8 cellular contexts compared by ENCODE assay signal in the genomic region with DNA sequence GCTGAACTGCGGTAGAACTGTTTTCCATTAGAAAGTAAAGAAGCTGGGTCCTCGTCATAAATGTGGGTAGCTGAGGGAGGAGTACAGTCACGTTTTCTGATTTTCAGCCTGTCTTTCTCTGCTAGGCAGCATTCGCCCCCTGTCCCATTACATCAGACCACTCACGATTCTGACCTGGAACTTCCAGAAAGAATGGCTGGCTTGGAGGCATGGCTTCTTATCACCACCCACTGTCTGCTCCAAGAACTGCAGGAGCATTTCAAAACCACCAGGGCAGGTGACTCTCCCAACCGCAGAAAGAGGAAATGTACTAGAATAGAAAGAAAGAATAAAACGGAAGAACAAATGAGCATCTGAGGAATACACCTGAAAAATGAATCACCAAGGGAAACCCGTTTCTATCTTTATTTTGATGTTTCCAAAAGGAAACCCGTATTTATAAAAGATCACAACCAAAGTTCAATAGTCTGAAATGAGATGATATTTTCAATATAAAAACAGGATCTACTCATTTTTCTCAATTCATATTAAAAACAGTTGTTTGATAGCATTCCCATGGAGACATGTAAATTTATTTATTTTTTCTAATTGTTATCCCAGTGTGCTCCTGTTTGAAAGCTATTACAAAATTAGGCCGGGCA. TPM values are rescaled to one million over a fixed set of nuclear protein-coding genes. Genes with fewer than 3 reads are reported as not detected.
A peak's percentile ranks its signal among the peaks of the same experiment; 100 is the strongest.
DNase-seq lines count a peak whose midpoint lies in the region; ATAC-seq, FAIRE-seq and TF ChIP-seq lines count a peak whose summit lies in the region.

No MANE protein-coding gene starts in this region.

- intact Hi-C loops in natural killer cell (cut with micrococcal nuclease): loop anchor here (1.0 kb wide), 1 partner anchor 312 kb away; no protein-coding TSS in a partner anchor

- no peak overlapping the region for H3K27ac Mint-ChIP-seq in natural killer cell

- H3K9me3 Mint-ChIP-seq in natural killer cell: no peaks in the 10 kb centered on the region

- TF ChIP-seq CTCF in GM12872 (IDR thresholded peaks at IDR 0.05; ENCODE audit: insufficient read depth, low read depth, low read length): peak; percentile 90
- TF ChIP-seq CTCF in natural killer cell (IDR thresholded peaks at IDR 0.05): peak; percentile 52

- H3K36me3 Mint-ChIP-seq in natural killer cell: no peaks in the 10 kb centered on the region

- H3K27me3 Mint-ChIP-seq in natural killer cell (ENCODE audit: low read depth in 2 of 2): peaks cover 14 to 27% of the 10 kb centered on the region in 2 donors

- peaks cover 5 to 6% of the 10 kb centered on the region in 2 donors for H3K4me1 Mint-ChIP-seq in natural killer cell

- no peak overlapping the region for H3K4me3 Mint-ChIP-seq in natural killer cell

- DNase-seq in NCI-H748 treated with DMSO at 0.1 percent for 48 hours (lab: John Stamatoyannopoulos, UW) (peak; percentile 82), natural killer cell (no peak), ureter (ENCODE audit: low spot score) (peak; percentile 54)
- peak; percentile 3 for DNase-seq in activated CD8-positive, alpha-beta memory T cell treated with anti-CD3 and anti-CD28 coated beads, Interleukin-2, amount 50 U/mL, for 24 hours (ENCODE audit: extremely low read depth)

- FAIRE-seq in A204.1 (lab: Jason Lieb, UNC): peak; percentile 80

- peak; percentile 47 for ATAC-seq in HG03139 (IDR thresholded peaks at IDR 0.05; ENCODE audit: unreplicated experiment)
- peak; percentile 61 for ATAC-seq in esophagus mucosa
- peak; percentile 50 to 59 (median 54) for ATAC-seq in natural killer cell

RNA-seq across cellular contexts. Expression of gene POMP, which starts 22.1 kb away (rescaled TPM):
- total RNA-seq in esophagus mucosa: 55.2 TPM
- total RNA-seq in natural killer cell: 10 to 100 TPM; 33.0 to 42.2 (median 36.0) TPM
- 51.6 TPM for total RNA-seq in ureter
